In the genomic region with DNA sequence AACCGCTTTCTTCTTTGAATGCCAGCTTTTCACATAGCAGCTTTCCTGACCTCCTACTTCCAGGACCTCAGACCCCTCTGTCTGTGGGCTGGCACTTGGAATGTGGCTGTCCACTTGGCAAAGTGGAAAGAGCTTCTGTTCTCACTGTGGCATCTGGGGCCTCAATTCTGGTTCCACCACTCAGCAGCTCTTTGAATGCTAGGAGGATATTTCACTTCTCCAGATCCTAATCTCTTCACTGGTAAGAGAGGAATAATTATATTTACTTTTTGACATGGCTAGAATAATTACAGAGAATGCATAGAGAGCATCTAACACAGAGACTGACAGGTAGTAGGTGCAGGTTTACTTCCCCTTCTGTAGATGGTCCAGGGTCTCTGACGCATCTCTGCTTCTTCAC, we compare ENCODE assay signal across 22 cellular contexts.
"Had no signal": no experiment of that assay in that cellular context is flagged by ENCODE, and none has a peak within 500 bp of the region (broad histone marks: within the 10 kb centered on the region; RNA-seq: fewer than 3 reads in every experiment).

No MANE protein-coding gene starts in this region.

- H3K9ac ChIP-seq: SK-N-SH had no signal

- H3K27me3 Mint-ChIP-seq: T-cell had no signal

- DNase-seq: KBM-7, MV-4-11, NCI-H1048, NCI-H146, NCI-H1694 treated with DMSO at 0.1 percent for 48 hours, NCI-H1930, NCI-H2081, NCI-H2107, NCI-H2171 treated with DMSO at 0.1 percent for 48 hours, NCI-H345, NCI-H446 treated with DMSO at 0.1 percent for 48 hours, NCI-H524 treated with DMSO at 0.1 percent for 48 hours, NCI-H69, NCI-H774, Right ventricle myocardium superior, RPMI8226, SIG-M5, SK-N-SH, SW 1271, T-cell had no signal

- H3K27ac Mint-ChIP-seq: T-cell had no signal

- H3K27ac ChIP-seq: HL-60, SJSA1 had no signal

- H3K27me3 ChIP-seq: SJSA1 had no signal

- H3K9me3 ChIP-seq: SJSA1, SK-N-SH had no signal

- H3K9me3 Mint-ChIP-seq: T-cell had no signal

- H3K4me3 ChIP-seq: SJSA1 had no signal

- ATAC-seq: T-cell had no signal

- H3K4me3 Mint-ChIP-seq: T-cell had no signal
